7 cellular contexts compared by ENCODE assay signal in the genomic region with DNA sequence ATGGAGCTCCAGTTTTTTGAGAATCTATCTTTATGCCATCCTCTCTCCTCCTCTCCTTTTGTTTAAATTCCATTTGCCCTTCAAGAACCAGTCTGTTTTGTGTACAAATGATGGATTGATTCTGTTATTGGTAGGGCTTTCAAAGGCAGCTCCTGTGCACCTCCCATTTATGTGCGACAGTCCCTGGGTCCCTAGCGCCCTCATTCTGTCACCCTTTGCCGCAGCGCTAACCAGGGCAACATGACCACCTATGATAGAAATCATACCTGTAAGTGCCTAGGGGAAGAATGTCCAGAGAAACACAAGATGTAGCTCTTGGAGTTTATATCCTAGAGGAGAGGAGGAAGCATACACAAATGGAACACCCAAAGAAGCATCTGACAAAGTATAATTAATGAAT.
"Had no signal": no experiment of that assay in that cellular context is flagged by ENCODE, and none has a peak within 500 bp of the region (broad histone marks: within the 10 kb centered on the region; RNA-seq: fewer than 3 reads in every experiment).

No MANE protein-coding gene starts in this region.

- H3K4me3 ChIP-seq: GM23248, K562 had no signal

- FAIRE-seq: HTR-8/SVneo, K562 had no signal

- H3K27ac ChIP-seq: GM23248 had no signal

- H2AFZ ChIP-seq: GM23248 had no signal

- DNase-seq: GM23248, H7, HCEC 1CT, IMR-90, KG1 had no signal

- H3K9ac ChIP-seq: GM23248 had no signal

- ATAC-seq: K562 had no signal
